In genomic region chr7:46912692-46913091, GRCh38 we compare ENCODE assay signal across 36 cellular contexts.
DNase-seq lines count a peak whose midpoint lies in the region; ATAC-seq, FAIRE-seq and TF ChIP-seq lines count a peak whose summit lies in the region.
"Had no signal": no experiment of that assay in that cellular context is flagged by ENCODE, and none has a peak within 500 bp of the region (broad histone marks: within the 10 kb centered on the region; RNA-seq: fewer than 3 reads in every experiment).

No MANE protein-coding gene starts in this region.

- H3K9me3 Mint-ChIP-seq in astrocyte (ENCODE audit: unreplicated experiment): no peaks in the 10 kb centered on the region
- H3K9me3 Mint-ChIP-seq in progenitor cell of endocrine pancreas (ENCODE audit: low read depth): peaks cover 4% of the 10 kb centered on the region
- H3K9me3 Mint-ChIP-seq: CD4-positive, alpha-beta T cell had no signal

- TF ChIP-seq EP300 in SK-N-SH (IDR thresholded peaks at IDR 0.05; ENCODE audit: borderline replicate concordance in 1 of 2, low read depth in 1 of 2, low read length in 1 of 2) (no peak), A549 (IDR thresholded peaks at IDR 0.05) (no peak)

- ATAC-seq in SK-N-SH treated with all-trans-retinoic acid at 6 μM for 48 hours: no peak
- ATAC-seq in A549: no peak
- no peak for ATAC-seq in IMR-90 (ENCODE audit: low read depth)
- ATAC-seq: CD8-positive, alpha-beta T cell had no signal

- H3K9me2 ChIP-seq in SK-N-SH: no peaks in the 10 kb centered on the region
- H3K9me2 ChIP-seq in hepatocyte (replicated peaks; ENCODE audit: insufficient read depth): no peaks in the 10 kb centered on the region

- no TSS peak for BruUV-seq in IMR-90 (replicated peaks; lab: Mats Ljungman, UMichigan)

- H3K4me3 ChIP-seq in SK-N-SH (ENCODE audit: low read depth in 2 of 2, low read length in 1 of 2) (no peak overlapping the region), A549 (no peak overlapping the region), IMR-90 (ENCODE audit: insufficient read depth, low read depth, low read length) (no peak overlapping the region), astrocyte (ENCODE audit: insufficient read depth, low read depth, low read length) (no peak overlapping the region), hepatocyte (no peak overlapping the region), testis (no peak overlapping the region)
- H3K4me3 ChIP-seq: BLaER1; BLaER1 treated with 17β-estradiol and CSF1 and Interleukin-3, amounts not matched to agents 10 nM and 100 nM had no signal

- no peaks in the 10 kb centered on the region for H3K27me3 Mint-ChIP-seq in astrocyte (ENCODE audit: low read depth, unreplicated experiment)
- H3K27me3 Mint-ChIP-seq in progenitor cell of endocrine pancreas: no peaks in the 10 kb centered on the region
- H3K27me3 Mint-ChIP-seq: B cell; CD4-positive, alpha-beta memory T cell; CD4-positive, alpha-beta T cell; CD4-positive, CD25-positive, alpha-beta regulatory T cell; CD8-positive, alpha-beta memory T cell had no signal

- FAIRE-seq in A549 (lab: Jason Lieb, UNC) (peak; percentile 67), astrocyte (lab: Jason Lieb, UNC) (peak; percentile 41)
- FAIRE-seq: A204.1, D721Med had no signal

- H2AK5ac ChIP-seq in IMR-90 (ENCODE audit: low read depth, low read length): no peak overlapping the region

- intact Hi-C loops in IMR-90 (cut with micrococcal nuclease) (no loop called here), testis (cut with DNase I; ENCODE audit: low total_unique reads) (no loop called here)

- no peak overlapping the region for H2BK120ac ChIP-seq in IMR-90 (ENCODE audit: low read depth, low read length)

- no peak overlapping the region for H3K56ac ChIP-seq in IMR-90 (ENCODE audit: extremely low read depth, insufficient read depth, low read length)

- H2AK9ac ChIP-seq in IMR-90 (replicated peaks; ENCODE audit: low read depth, low read length, poor library complexity): no peak overlapping the region

- H2BK20ac ChIP-seq in IMR-90 (ENCODE audit: low read depth, low read length): no peak overlapping the region

- 0 out of 4 replicates have a peak, but pooled peaks cover 0 to 3% of the 10 kb centered on the region in 2 experiments for H3K79me1 ChIP-seq in IMR-90 (ENCODE audit: low read depth in 1 of 2, low read length in 2 of 2)

- peaks cover 4 to 20% of the 10 kb centered on the region in 2 experiments; a peak in 3 of 4 replicates for H3K4me1 ChIP-seq in SK-N-SH (ENCODE audit: control insufficient read depth in 1 of 2, insufficient read depth in 2 of 2, low read depth in 1 of 2, low read length in 1 of 2)
- H3K4me1 ChIP-seq in A549: no peaks in the 10 kb centered on the region
- H3K4me1 ChIP-seq in IMR-90 (ENCODE audit: control insufficient read depth, insufficient read depth, low read length): peaks cover 13% of the 10 kb centered on the region
- H3K4me1 ChIP-seq in astrocyte (ENCODE audit: insufficient read depth, low read length): peaks cover 23% of the 10 kb centered on the region
- H3K4me1 ChIP-seq in hepatocyte (ENCODE audit: insufficient read depth): no peaks in the 10 kb centered on the region
- no peaks in the 10 kb centered on the region for H3K4me1 ChIP-seq in testis
- H3K4me1 ChIP-seq: BE2C, BLaER1, Caco-2 had no signal

- no peak overlapping the region for H3K14ac ChIP-seq in IMR-90 (replicated peaks; ENCODE audit: low read depth, low read length)

- no peaks in the 10 kb centered on the region for H3K9me3 ChIP-seq in SK-N-SH
- peaks cover 3% of the 10 kb centered on the region; the same call in 1 of the 3 replicates for H3K9me3 ChIP-seq in A549
- H3K9me3 ChIP-seq in IMR-90 (ENCODE audit: control insufficient read depth, insufficient read depth, low read length): no peaks in the 10 kb centered on the region
- H3K9me3 ChIP-seq in astrocyte (ENCODE audit: insufficient read depth, low read depth, low read length): no peaks in the 10 kb centered on the region
- H3K9me3 ChIP-seq in hepatocyte (ENCODE audit: low read depth): no peaks in the 10 kb centered on the region
- H3K9me3 ChIP-seq in testis: no peaks in the 10 kb centered on the region
- H3K9me3 ChIP-seq: BE2C; BLaER1; BLaER1 treated with 17β-estradiol and CSF1 and Interleukin-3, amounts not matched to agents 10 nM and 100 nM; Caco-2 had no signal

- CTCF ChIA-PET in SK-N-SH (lab: Yijun Ruan, JAX): no interaction called here
- CTCF ChIA-PET in A549 (lab: Yijun Ruan, JAX): interaction anchor here (0.6 kb wide), 1 partner anchor 11 kb away, joined by 3 read pairs; no protein-coding TSS in a partner anchor
- CTCF ChIA-PET in IMR-90 (lab: Yijun Ruan, JAX): no interaction called here

- H3K27me3 ChIP-seq in SK-N-SH (ENCODE audit: insufficient read depth) (no peaks in the 10 kb centered on the region), IMR-90 (ENCODE audit: control insufficient read depth, insufficient read depth, low read length) (no peaks in the 10 kb centered on the region), astrocyte (ENCODE audit: insufficient read depth, low read length) (no peaks in the 10 kb centered on the region), hepatocyte (no peaks in the 10 kb centered on the region), testis (no peaks in the 10 kb centered on the region)
- H3K27me3 ChIP-seq: BE2C; BLaER1; BLaER1 treated with 17β-estradiol and CSF1 and Interleukin-3, amounts not matched to agents 10 nM and 100 nM had no signal

- no peak overlapping the region for H3K27ac Mint-ChIP-seq in astrocyte (ENCODE audit: unreplicated experiment)
- H3K27ac Mint-ChIP-seq in progenitor cell of endocrine pancreas: no peak overlapping the region
- H3K27ac Mint-ChIP-seq: B cell; CD14-positive monocyte; CD4-positive, alpha-beta memory T cell; CD4-positive, alpha-beta T cell; CD4-positive, CD25-positive, alpha-beta regulatory T cell; CD8-positive, alpha-beta memory T cell; CD8-positive, alpha-beta T cell had no signal

- no peak overlapping the region for H4K91ac ChIP-seq in IMR-90 (ENCODE audit: insufficient read depth, low read depth, low read length)

- H3K9ac ChIP-seq in SK-N-SH (no peak overlapping the region), IMR-90 (ENCODE audit: low read depth, low read length) (no peak overlapping the region), astrocyte (ENCODE audit: low read length) (no peak overlapping the region)
- H3K9ac ChIP-seq: BLaER1; BLaER1 treated with 17β-estradiol and CSF1 and Interleukin-3, amounts not matched to agents 10 nM and 100 nM had no signal

- dilution Hi-C loops in IMR-90 (cut with HindIII; ENCODE audit: low sequenced_read_pairs, unreplicated experiment): no loop called here

- H3K4me3 Mint-ChIP-seq in astrocyte (ENCODE audit: unreplicated experiment) (no peak overlapping the region), progenitor cell of endocrine pancreas (ENCODE audit: low read depth) (no peak overlapping the region)
- H3K4me3 Mint-ChIP-seq: B cell; CD14-positive monocyte; CD4-positive, alpha-beta memory T cell; CD4-positive, alpha-beta T cell; CD4-positive, CD25-positive, alpha-beta regulatory T cell; CD8-positive, alpha-beta memory T cell; CD8-positive, alpha-beta T cell had no signal

- H3K27ac ChIP-seq in SK-N-SH (ENCODE audit: low read depth in 2 of 2, low read length in 1 of 2): no peak overlapping the region
- H3K27ac ChIP-seq in A549: no peak overlapping the region
- H3K27ac ChIP-seq in IMR-90 (ENCODE audit: insufficient read depth, low read length): no peak overlapping the region
- no peak overlapping the region for H3K27ac ChIP-seq in astrocyte (ENCODE audit: low read depth, low read length)
- H3K27ac ChIP-seq in hepatocyte: no peak overlapping the region
- no peak overlapping the region for H3K27ac ChIP-seq in testis
- H3K27ac ChIP-seq: 22Rv1; BLaER1; BLaER1 treated with 17β-estradiol and CSF1 and Interleukin-3, amounts not matched to agents 10 nM and 100 nM; C4-2B had no signal

- DNase-seq in SK-N-SH (no peak), A549 (ENCODE audit: low read depth in 1 of 2, low spot score in 1 of 2) (no peak), IMR-90 (no peak), astrocyte (ENCODE audit: low read depth) (no peak), hepatocyte (ENCODE audit: low spot score) (no peak), testis (no peak), progenitor cell of endocrine pancreas (ENCODE audit: low spot score, unreplicated experiment) (no peak)
- DNase-seq: 8988T; ACHN; AML-193; BE2C; C1 segment of cervical spinal cord; Caco-2; Calu3; CD4-positive, alpha-beta memory T cell; CD4-positive, alpha-beta T cell; CD4-positive, CD25-positive, alpha-beta regulatory T cell; CD8-positive, alpha-beta memory T cell; CD8-positive, alpha-beta T cell; COR-L47; DMS 273 treated with DMSO at 0.1 percent for 48 hours; DMS153; DMS53; DMS79; DMS79 treated with DMSO at 0.1 percent for 48 hours; DND-41; EL had no signal

- no peak overlapping the region for H3K4ac ChIP-seq in IMR-90 (ENCODE audit: low read depth, low read length)

- H3K79me2 ChIP-seq in SK-N-SH (ENCODE audit: insufficient read depth): no peaks in the 10 kb centered on the region
- H3K79me2 ChIP-seq in astrocyte (ENCODE audit: insufficient read depth, low read length): no peaks in the 10 kb centered on the region
- no peaks in the 10 kb centered on the region for H3K79me2 ChIP-seq in hepatocyte

- in situ Hi-C loops in IMR-90 (cut with MboI; ENCODE audit: low sequenced_read_pairs): no loop called here

- no peak overlapping the region for H3K4me2 ChIP-seq in SK-N-SH
- H3K4me2 ChIP-seq in A549: no peak overlapping the region
- no peak overlapping the region for H3K4me2 ChIP-seq in IMR-90 (ENCODE audit: low read depth, low read length)
- no peak overlapping the region for H3K4me2 ChIP-seq in astrocyte (ENCODE audit: low read length)
- no peak overlapping the region for H3K4me2 ChIP-seq in hepatocyte
- H3K4me2 ChIP-seq: BLaER1; BLaER1 treated with 17β-estradiol and CSF1 and Interleukin-3, amounts not matched to agents 10 nM and 100 nM had no signal

- no peak overlapping the region for H2BK5ac ChIP-seq in IMR-90 (ENCODE audit: low read depth, low read length, poor library complexity, severe bottlenecking)

- peaks cover 7% of the 10 kb centered on the region for H3F3A ChIP-seq in SK-N-SH (replicated peaks; ENCODE audit: insufficient read depth)

- POLR2A ChIA-PET in SK-N-SH (lab: Yijun Ruan, JAX) (no interaction called here), A549 (lab: Yijun Ruan, JAX) (no interaction called here), IMR-90 (lab: Charles Lee; ENCODE audit: unreplicated experiment) (no interaction called here)

- no peaks in the 10 kb centered on the region for H3K36me3 Mint-ChIP-seq in astrocyte (ENCODE audit: low read depth, unreplicated experiment)
- H3K36me3 Mint-ChIP-seq in progenitor cell of endocrine pancreas (ENCODE audit: insufficient read depth): no peaks in the 10 kb centered on the region
- H3K36me3 Mint-ChIP-seq: CD14-positive monocyte; CD4-positive, alpha-beta memory T cell; CD4-positive, CD25-positive, alpha-beta regulatory T cell; CD8-positive, alpha-beta memory T cell; CD8-positive, alpha-beta T cell had no signal

- no peak for TF ChIP-seq RAD21 in SK-N-SH (IDR thresholded peaks at IDR 0.05; ENCODE audit: low read length)
- no peak for TF ChIP-seq RAD21 in A549 (conservative IDR thresholded peaks at IDR 0.05 in 1 of 2, IDR thresholded peaks at IDR 0.05 in 1 of 2)
- TF ChIP-seq RAD21 in IMR-90 (IDR thresholded peaks at IDR 0.05; ENCODE audit: low read length): no peak

- no peak overlapping the region for H3K18ac ChIP-seq in IMR-90 (ENCODE audit: low read depth, low read length)

- H3K4me1 Mint-ChIP-seq in astrocyte (ENCODE audit: low read depth, unreplicated experiment) (peaks cover 25% of the 10 kb centered on the region), progenitor cell of endocrine pancreas (ENCODE audit: low read depth) (no peaks in the 10 kb centered on the region)
- H3K4me1 Mint-ChIP-seq: B cell; CD14-positive monocyte; CD4-positive, alpha-beta memory T cell; CD4-positive, CD25-positive, alpha-beta regulatory T cell; CD8-positive, alpha-beta memory T cell had no signal

- H4K8ac ChIP-seq in IMR-90 (ENCODE audit: low read depth in 2 of 2, low read length in 2 of 2): no peak overlapping the region

- no peak overlapping the region for H3K23ac ChIP-seq in IMR-90 (ENCODE audit: low read depth, low read length)

- peaks cover 11% of the 10 kb centered on the region for H3K9me1 ChIP-seq in IMR-90 (ENCODE audit: insufficient read depth, low read length)

- H4K5ac ChIP-seq in IMR-90 (ENCODE audit: low read depth, low read length): no peak overlapping the region

- 48% methylated on average over 2 of the region's 2 CpGs for WGBS in SK-N-SH (ENCODE audit: low lambda C conversion rate)
- WGBS in A549 (ENCODE audit: missing lambda C conversion rate): 28% methylated on average over 2 of the region's 2 CpGs
- WGBS in IMR-90 (ENCODE audit: extremely low coverage in 2 of 2, insufficient read length in 1 of 2), 2 experiments: no CpG with 5 or more reads among the region's 2 CpGs
- WGBS in hepatocyte (ENCODE audit: low lambda C conversion rate, missing lambda C conversion rate): 79% methylated on average over 2 of the region's 2 CpGs
- 86 to 92% methylated on average over 2 of the region's 2 CpGs for WGBS in testis, 2 donors

- TF ChIP-seq CTCF in SK-N-SH (IDR thresholded peaks at IDR 0.05) (no peak), A549 (IDR thresholded peaks at IDR 0.05) (no peak), IMR-90 (conservative IDR thresholded peaks at IDR 0.05; ENCODE audit: low read depth, low read length) (no peak), astrocyte (IDR thresholded peaks at IDR 0.05; ENCODE audit: insufficient read depth, low read depth, low read length) (no peak), hepatocyte (IDR thresholded peaks at IDR 0.05; ENCODE audit: poor library complexity) (no peak), testis (IDR thresholded peaks at IDR 0.05) (no peak), progenitor cell of endocrine pancreas (IDR thresholded peaks at IDR 0.05; ENCODE audit: unreplicated experiment) (no peak)

- H2AFZ ChIP-seq in SK-N-SH (ENCODE audit: low read depth) (no peak overlapping the region), IMR-90 (replicated peaks; ENCODE audit: low read length, poor library complexity) (no peak overlapping the region), astrocyte (ENCODE audit: low read depth, low read length) (no peak overlapping the region), hepatocyte (no peak overlapping the region)

- no peak for TF ChIP-seq POLR2A in A549 (IDR thresholded peaks at IDR 0.05; ENCODE audit: low read length)
- no peak for TF ChIP-seq POLR2A in IMR-90 (IDR thresholded peaks at IDR 0.05; ENCODE audit: low read depth, low read length)
- TF ChIP-seq POLR2A in testis (IDR thresholded peaks at IDR 0.05): no peak

- no peak overlapping the region for H2BK15ac ChIP-seq in IMR-90 (ENCODE audit: low read depth, low read length)

- H4K20me1 ChIP-seq in SK-N-SH (ENCODE audit: insufficient read depth): no peaks in the 10 kb centered on the region
- H4K20me1 ChIP-seq in IMR-90 (ENCODE audit: insufficient read depth, low read length): no peaks in the 10 kb centered on the region
- H4K20me1 ChIP-seq in astrocyte (ENCODE audit: insufficient read depth, low read length): no peaks in the 10 kb centered on the region
- H4K20me1 ChIP-seq in hepatocyte (ENCODE audit: insufficient read depth, poor library complexity, severe bottlenecking): no peaks in the 10 kb centered on the region
- H4K20me1 ChIP-seq: BLaER1; BLaER1 treated with 17β-estradiol and CSF1 and Interleukin-3, amounts not matched to agents 10 nM and 100 nM had no signal

- H3K36me3 ChIP-seq in SK-N-SH (replicated peaks in 1 of 2; ENCODE audit: control insufficient read depth in 1 of 2, insufficient read depth in 2 of 2, low read length in 1 of 2) (peaks cover 0 to 3% of the 10 kb centered on the region in 2 experiments), IMR-90 (ENCODE audit: control insufficient read depth, insufficient read depth, low read length) (no peaks in the 10 kb centered on the region), astrocyte (ENCODE audit: insufficient read depth, low read length) (no peaks in the 10 kb centered on the region), hepatocyte (replicated peaks; ENCODE audit: insufficient read depth, low read depth) (no peaks in the 10 kb centered on the region), testis (ENCODE audit: low read depth, missing control alignments) (no peaks in the 10 kb centered on the region)
- H3K36me3 ChIP-seq: BE2C; BLaER1; BLaER1 treated with 17β-estradiol and CSF1 and Interleukin-3, amounts not matched to agents 10 nM and 100 nM had no signal
